In the genomic region with DNA sequence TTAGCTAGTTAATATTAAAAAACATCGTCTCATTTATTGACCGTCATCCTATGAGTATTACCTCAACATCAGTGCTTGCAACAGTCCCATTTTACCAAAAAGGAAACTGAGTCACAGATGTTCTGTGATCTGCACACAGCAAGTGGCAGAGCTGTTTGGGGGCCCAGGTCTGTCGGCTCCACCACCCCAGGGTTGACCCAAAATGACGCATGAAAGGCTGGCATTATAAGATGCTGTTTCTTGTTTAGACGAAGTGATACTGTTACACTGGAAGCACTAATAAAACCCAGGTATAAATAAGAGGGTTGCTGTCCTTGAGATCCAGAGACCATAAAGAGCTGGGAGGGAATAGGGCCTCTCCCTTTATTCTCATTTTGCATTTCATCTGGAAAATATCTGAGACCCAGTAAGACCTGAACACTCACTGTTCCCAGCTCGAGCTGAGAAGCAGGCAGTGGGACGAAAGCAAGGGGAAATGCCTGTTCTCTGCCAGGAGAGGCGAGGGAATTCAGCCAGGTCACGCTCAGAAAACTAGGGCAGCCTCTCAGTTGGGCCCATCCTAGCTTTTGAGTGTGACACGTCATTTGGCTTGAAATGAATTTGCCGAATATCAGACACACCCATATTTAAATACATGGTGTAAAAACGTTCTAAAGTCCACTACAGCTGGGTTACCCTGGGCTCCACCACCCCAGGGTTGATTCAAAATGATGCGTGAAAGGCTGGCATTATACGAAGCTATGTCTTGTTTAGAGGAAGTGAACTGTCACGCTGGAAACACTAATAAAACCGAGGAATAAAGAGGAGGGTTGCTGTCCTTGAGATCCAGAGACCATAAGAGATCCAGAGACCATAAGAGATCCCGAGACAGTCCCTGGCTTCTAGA, we compare ENCODE assay signal across 8 cellular contexts. TPM values are rescaled to one million over a fixed set of nuclear protein-coding genes. Genes with fewer than 3 reads are reported as not detected.
DNase-seq lines count a peak whose midpoint lies in the region; ATAC-seq, FAIRE-seq and TF ChIP-seq lines count a peak whose summit lies in the region.

No MANE protein-coding gene starts in this region.

- H3K79me2 ChIP-seq in ACC112 (ENCODE audit: control insufficient read depth, insufficient read depth, low read length, unreplicated experiment): no peaks in the 10 kb centered on the region
- no peaks in the 10 kb centered on the region for H3K79me2 ChIP-seq in GM23338 (replicated peaks; ENCODE audit: insufficient read depth)
- no peaks in the 10 kb centered on the region for H3K79me2 ChIP-seq in K562 (ENCODE audit: control insufficient read depth, insufficient read depth, low read length)

- TF ChIP-seq RAD21 in K562 (CRISPR knock-in tag; conservative IDR thresholded peaks at IDR 0.05 in 1 of 2, IDR thresholded peaks at IDR 0.05 in 1 of 2): no peak

- no peaks in the 10 kb centered on the region; the same call in 2 of the 3 replicates for H3K9me3 Mint-ChIP-seq in GM23338

- H3K9ac ChIP-seq in K562 (ENCODE audit: insufficient read depth in 1 of 2, low read depth in 2 of 2, low read length in 2 of 2): peak overlapping the region in 1 of 2 experiments; percentile 91; a peak in 1 of 4 replicates

- H3K36me3 Mint-ChIP-seq in GM23338 (ENCODE audit: low read depth): peaks cover 14% of the 10 kb centered on the region

- H3K27me3 ChIP-seq in ACC112 (ENCODE audit: insufficient read depth, low read length) (no peaks in the 10 kb centered on the region), GM23338 (ENCODE audit: insufficient read depth) (no peaks in the 10 kb centered on the region; the same call in 1 of the 2 replicates), K562 (ENCODE audit: control insufficient read depth in 2 of 2, insufficient read depth in 2 of 2, low read length in 2 of 2) (no peaks in the 10 kb centered on the region), transverse colon (no peaks in the 10 kb centered on the region)

- peak overlapping the region; percentile 97 for H3K4me3 Mint-ChIP-seq in GM23338

- TF ChIP-seq EP300 in K562 (IDR thresholded peaks at IDR 0.05; ENCODE audit: low read length) (no peak), transverse colon (IDR thresholded peaks at IDR 0.05; ENCODE audit: low read depth) (no peak)

- intact Hi-C loops in K562 (cut with micrococcal nuclease) (no loop called here), transverse colon (cut with DNase I; ENCODE audit: low total_unique reads) (no loop called here)

- no peak overlapping the region for H2AFZ ChIP-seq in ACC112 (ENCODE audit: low read length, unreplicated experiment)
- H2AFZ ChIP-seq in GM23338: no peak overlapping the region
- H2AFZ ChIP-seq in K562 (ENCODE audit: low read depth, low read length): no peak overlapping the region

- peaks cover 9% of the 10 kb centered on the region; the same call in 1 of the 2 replicates for H3F3A ChIP-seq in GM23338 (replicated peaks; ENCODE audit: low read depth)

- WGBS in K562 (ENCODE audit: insufficient coverage, low coverage, missing lambda C conversion rate): 74% methylated on average over 17 of the region's 17 CpGs
- WGBS in transverse colon (ENCODE audit: low coverage in 1 of 2), 2 donors: 36 to 50% methylated on average over 2 to 17 of the region's 17 CpGs

- H3K9me3 ChIP-seq in K562 (replicated peaks; ENCODE audit: control insufficient read depth, insufficient read depth, low read depth, low read length) (no peaks in the 10 kb centered on the region), transverse colon (no peaks in the 10 kb centered on the region)

- H3K9me1 ChIP-seq in K562 (ENCODE audit: control insufficient read depth, insufficient read depth, low read length): no peaks in the 10 kb centered on the region

- H3K4me3 ChIP-seq in ACC112 (ENCODE audit: low read depth, low read length): peak overlapping the region; percentile 78
- H3K4me3 ChIP-seq in GM23338: peak overlapping the region; percentile 94
- no peak overlapping the region for H3K4me3 ChIP-seq in K562
- peak overlapping the region in 3 of 4 donors; percentile 63 to 89 (median 69) for H3K4me3 ChIP-seq in transverse colon

- H3K27me3 Mint-ChIP-seq in GM23338 (ENCODE audit: insufficient read depth, low read depth, poor library complexity): peaks cover 24% of the 10 kb centered on the region

- H3K9me2 ChIP-seq in GM23338 (ENCODE audit: insufficient read depth): no peaks in the 10 kb centered on the region

- H3K27ac Mint-ChIP-seq in GM23338: no peak overlapping the region

- peak overlapping the region; percentile 28 for H3K27ac ChIP-seq in ACC112 (ENCODE audit: low read depth, low read length)
- H3K27ac ChIP-seq in GM23338 (ENCODE audit: low read depth): no peak overlapping the region
- H3K27ac ChIP-seq in K562 (ENCODE audit: extremely low read depth, low read depth, low read length): no peak overlapping the region
- H3K27ac ChIP-seq in transverse colon: peak overlapping the region; percentile 84 to 93 (median 87)

- peaks cover 3% of the 10 kb centered on the region; the same call in 1 of the 2 replicates for H3K36me3 ChIP-seq in ACC112 (ENCODE audit: insufficient read depth, low read length)
- peaks cover 10% of the 10 kb centered on the region for H3K36me3 ChIP-seq in GM23338 (ENCODE audit: insufficient read depth)
- H3K36me3 ChIP-seq in K562 (ENCODE audit: control insufficient read depth, insufficient read depth, low read length): peaks cover 8% of the 10 kb centered on the region
- H3K36me3 ChIP-seq in transverse colon: peaks cover 0 to 9% (median 2%) of the 10 kb centered on the region in 4 donors

- H3K4me1 Mint-ChIP-seq in GM23338: peaks cover 38% of the 10 kb centered on the region

- no TSS peak for BruUV-seq in K562 (replicated peaks; lab: Mats Ljungman, UMichigan)

- H3K4me1 ChIP-seq in ACC112 (ENCODE audit: control insufficient read depth, insufficient read depth, low read length, unreplicated experiment) (peaks cover 22% of the 10 kb centered on the region), GM23338 (ENCODE audit: insufficient read depth) (peaks cover 30% of the 10 kb centered on the region), K562 (replicated peaks in 1 of 2; ENCODE audit: control insufficient read depth in 2 of 2, insufficient read depth in 2 of 2, low read length in 2 of 2) (peaks cover 5 to 29% of the 10 kb centered on the region in 2 experiments; a peak in 4 of 5 replicates), transverse colon (peaks cover 14 to 37% (median 33%) of the 10 kb centered on the region in 4 donors)

- H3K4me2 ChIP-seq in GM23338 (peak overlapping the region; percentile 85), K562 (ENCODE audit: insufficient read depth, low read length) (peak overlapping the region; percentile 91; the same call in 1 of the 2 replicates)

- no peak for TF ChIP-seq POLR2A in K562 (conservative IDR thresholded peaks at IDR 0.05)
- TF ChIP-seq POLR2A in transverse colon (IDR thresholded peaks at IDR 0.05): peak; percentile 77

- POLR2A ChIA-PET in K562 (lab: Yijun Ruan, JAX): interaction anchor here (0.5 to 8.2 kb wide), 6 partner anchors 9 to 426 kb away, joined by 3 to 92 read pairs (median 4); a partner anchor contains a TSS

- peak; percentile 19 for DNase-seq in GM23338 (ENCODE audit: low spot score)
- no peak for DNase-seq in K562 (ENCODE audit: extremely low read depth in 1 of 4, low spot score in 3 of 4)
- DNase-seq in left lobe of liver (ENCODE audit: low spot score): peak; percentile 81
- peak; percentile 73 for DNase-seq in transverse colon
- DNase-seq in activated gamma-delta T cell (lab: John Stamatoyannopoulos, UW): no peak

- CTCF ChIA-PET in K562 (lab: Yijun Ruan, JAX; ENCODE audit: low intra/inter-chr PET ratio): no interaction called here

- H4K20me1 ChIP-seq in GM23338 (replicated peaks; ENCODE audit: insufficient read depth) (peaks cover 8% of the 10 kb centered on the region; the same call in 1 of the 2 replicates), K562 (replicated peaks; ENCODE audit: control insufficient read depth, insufficient read depth, low read length) (no peaks in the 10 kb centered on the region)

- in situ Hi-C loops in K562 (cut with MboI): no loop called here
- in situ Hi-C loops in transverse colon (cut with MboI; ENCODE audit: low pct_ligation_motif_present in 1 of 4, low pct_unique_long_range_greater_than_20kb in 1 of 4, low sequenced_read_pairs in 3 of 4): loop anchor here in 2 of 4 donors (10.0 kb wide), 1 partner anchor 72 kb away; a partner anchor contains a TSS

- TF ChIP-seq CTCF in GM23338 (conservative IDR thresholded peaks at IDR 0.05; ENCODE audit: low read depth in 2 of 2) (no peak), K562 (IDR thresholded peaks at IDR 0.05 in 2 of 3, conservative IDR thresholded peaks at IDR 0.05 in 1 of 3; ENCODE audit: insufficient read depth in 2 of 3, low read depth in 1 of 3, low read length in 3 of 3) (no peak), transverse colon (IDR thresholded peaks at IDR 0.05) (no peak)

- ATAC-seq in GM23338 (no peak), K562 (no peak), left lobe of liver (peak; percentile 82), GM18858 (IDR thresholded peaks at IDR 0.05; ENCODE audit: unreplicated experiment) (no peak), HG02970 (IDR thresholded peaks at IDR 0.05; ENCODE audit: low FRiP score, unreplicated experiment) (no peak)

- peak; percentile 74 for FAIRE-seq in K562 (lab: Jason Lieb, UNC)

RNA-seq across cellular contexts. Expression of a gene that starts 1.4 kb away (rescaled TPM):
- total RNA-seq in GM23338 (2014; rRNA removed; shearing (Covaris generic)): 77.8 TPM in 2 replicates
- 23.7 and 27.8 TPM in 2 replicates for polyA plus RNA-seq in GM23338 (2016; fragmentation: Nextera tagmentation; extraction: Ambion mirVana)
- 67.8 and 124 TPM in 2 replicates for total RNA-seq in K562 (2011; cell fraction: chromatin; rRNA removed; ENCODE audit: low replicate concordance)
- 63.3 and 63.4 TPM in 2 replicates for total RNA-seq in K562 (2011; cell fraction: nucleolus; rRNA removed)
- total RNA-seq in K562 (2011; cell fraction: nucleoplasm; rRNA removed): 56.3 and 70.8 TPM in 2 replicates
- 7.0 and 10.5 TPM in 2 replicates for total RNA-seq in K562 (2014; rRNA removed)
- 3.0 and 3.7 TPM in 2 replicates for total RNA-seq in K562 (2014; rRNA removed; fragmentation: Illumina TruSeq; extraction: Trizol)
- total RNA-seq in K562 (2015; rRNA removed; fragmentation: Illumina TruSeq; extraction: Trizol): 4.6 and 5.3 TPM in 2 replicates
- 11.0 and 12.3 TPM in 2 replicates for total RNA-seq in K562 (2021)
- 11.5 and 11.6 TPM in 2 replicates for polyA plus RNA-seq in K562 (2011; rRNA removed)
- 5.4 and 9.1 TPM in 2 replicates for polyA plus RNA-seq in K562 (2011; cell fraction: cytosol; rRNA removed)
- polyA plus RNA-seq in K562 (2011; cell fraction: nucleus; rRNA removed): 72.2 and 124 TPM in 2 replicates
- polyA plus RNA-seq in K562 (2012): 10.9 and 26.0 TPM in 2 replicates
- polyA plus RNA-seq in K562 (2014; fragmentation: Illumina TruSeq; extraction: Trizol): 8.4 and 9.0 TPM in 2 replicates
- polyA plus RNA-seq in K562 (2014; fragmentation: Nextera tagmentation; extraction: Ambion mirVana): under 1 TPM; 0.07 to 0.15 TPM
- polyA plus RNA-seq in K562 (2014; rRNA removed): 11.5 and 15.2 TPM in 2 replicates
- polyA minus RNA-seq in K562 (2011; rRNA and poly(A)+ RNA removed): 3.5 and 4.8 TPM in 2 replicates
- 3.5 and 5.0 TPM in 2 replicates for polyA minus RNA-seq in K562 (2011; cell fraction: cytosol; rRNA and poly(A)+ RNA removed)
- 12.9 and 14.9 TPM in 2 replicates for polyA minus RNA-seq in K562 (2011; cell fraction: nucleus; rRNA and poly(A)+ RNA removed)
- total RNA-seq in left lobe of liver: 2.4 TPM
- 100 to 1,000 TPM in 2 of 4 donors, 10 to 100 TPM in 2; 85.3 to 241 (median 121) TPM for total RNA-seq in transverse colon

RNA-seq across cellular contexts. Expression of a gene that starts 16.4 kb away (rescaled TPM):
- 10.9 and 12.6 TPM in 2 replicates for total RNA-seq in GM23338 (2014; rRNA removed; shearing (Covaris generic))
- 4.9 and 5.6 TPM in 2 replicates for polyA plus RNA-seq in GM23338 (2016; fragmentation: Nextera tagmentation; extraction: Ambion mirVana)
- 40.0 and 130 TPM in 2 replicates for total RNA-seq in K562 (2011; cell fraction: chromatin; rRNA removed; ENCODE audit: low replicate concordance)
- 68.9 and 90.7 TPM in 2 replicates for total RNA-seq in K562 (2011; cell fraction: nucleolus; rRNA removed)
- 59.2 and 61.0 TPM in 2 replicates for total RNA-seq in K562 (2011; cell fraction: nucleoplasm; rRNA removed)
- total RNA-seq in K562 (2014; rRNA removed): 20.8 and 23.9 TPM in 2 replicates
- 8.8 and 14.5 TPM in 2 replicates for total RNA-seq in K562 (2014; rRNA removed; fragmentation: Illumina TruSeq; extraction: Trizol)
- 16.8 and 18.1 TPM in 2 replicates for total RNA-seq in K562 (2015; rRNA removed; fragmentation: Illumina TruSeq; extraction: Trizol)
- total RNA-seq in K562 (2021): 20.4 TPM in 2 replicates
- 14.8 and 18.3 TPM in 2 replicates for polyA plus RNA-seq in K562 (2011; rRNA removed)
- 15.1 and 22.6 TPM in 2 replicates for polyA plus RNA-seq in K562 (2011; cell fraction: cytosol; rRNA removed)
- polyA plus RNA-seq in K562 (2011; cell fraction: nucleus; rRNA removed): 61.2 and 64.9 TPM in 2 replicates
- 14.3 and 17.2 TPM in 2 replicates for polyA plus RNA-seq in K562 (2012)
- polyA plus RNA-seq in K562 (2014; fragmentation: Illumina TruSeq; extraction: Trizol): 20.5 TPM in 2 replicates
- polyA plus RNA-seq in K562 (2014; fragmentation: Nextera tagmentation; extraction: Ambion mirVana): 1 to 10 TPM in 1 of 2 experiments, under 1 TPM in 1; 0.13 to 1.2 TPM
- 19.3 and 21.8 TPM in 2 replicates for polyA plus RNA-seq in K562 (2014; rRNA removed)
- polyA minus RNA-seq in K562 (2011; rRNA and poly(A)+ RNA removed): 25.8 and 28.5 TPM in 2 replicates
- polyA minus RNA-seq in K562 (2011; cell fraction: cytosol; rRNA and poly(A)+ RNA removed): 8.1 and 12.0 TPM in 2 replicates
- polyA minus RNA-seq in K562 (2011; cell fraction: nucleus; rRNA and poly(A)+ RNA removed): 43.4 and 53.0 TPM in 2 replicates
- 4.7 TPM for total RNA-seq in left lobe of liver
- 10 to 100 TPM in 3 of 4 donors, 1 to 10 TPM in 1; 9.4 to 34.5 (median 30.3) TPM for total RNA-seq in transverse colon

RNA-seq across cellular contexts. Expression of a gene that starts 16.5 kb away (rescaled TPM):
- total RNA-seq in GM23338 (2014; rRNA removed; shearing (Covaris generic)): 1.5 and 1.7 TPM in 2 replicates
- polyA plus RNA-seq in GM23338 (2016; fragmentation: Nextera tagmentation; extraction: Ambion mirVana) (0.54 and 1.7 TPM in 2 replicates), K562 (2011; rRNA removed) (0.36 and 1.1 TPM in 2 replicates), K562 (2014; fragmentation: Illumina TruSeq; extraction: Trizol) (0.35 and 0.49 TPM in 2 replicates), K562 (2014; fragmentation: Nextera tagmentation; extraction: Ambion mirVana) (under 1 TPM; 0.13 to 0.14 TPM), K562 (2014; rRNA removed) (0.03 and 1.5 TPM in 2 replicates)
- total RNA-seq in K562 (2011; cell fraction: chromatin; rRNA removed; ENCODE audit: low replicate concordance): 0.19 TPM in 1 of 2 replicates, not detected in the other
- not detected in 2 replicates for total RNA-seq in K562 (2011; cell fraction: nucleolus; rRNA removed)
- total RNA-seq in K562 (2011; cell fraction: nucleoplasm; rRNA removed): 0.15 TPM in 1 of 2 replicates, not detected in the other
- total RNA-seq in K562 (2014; rRNA removed) (0.33 TPM in 1 of 2 replicates, not detected in the other), K562 (2014; rRNA removed; fragmentation: Illumina TruSeq; extraction: Trizol) (0.64 and 0.98 TPM in 2 replicates), K562 (2015; rRNA removed; fragmentation: Illumina TruSeq; extraction: Trizol) (0.68 and 0.76 TPM in 2 replicates), K562 (2021) (0.47 and 0.87 TPM in 2 replicates), left lobe of liver (0.30 TPM), transverse colon (1 to 10 TPM in 2 of 4 donors, under 1 TPM in 1, not detected in 1; 0.64 to 4.0 (median 1.9) TPM)
- 0.09 and 0.29 TPM in 2 replicates for polyA plus RNA-seq in K562 (2011; cell fraction: cytosol; rRNA removed)
- 0.10 and 0.37 TPM in 2 replicates for polyA plus RNA-seq in K562 (2011; cell fraction: nucleus; rRNA removed)
- polyA plus RNA-seq in K562 (2012): 0.72 and 2.6 TPM in 2 replicates
- 0.42 and 1.3 TPM in 2 replicates for polyA minus RNA-seq in K562 (2011; rRNA and poly(A)+ RNA removed)
- polyA minus RNA-seq in K562 (2011; cell fraction: cytosol; rRNA and poly(A)+ RNA removed): not detected in 2 replicates
- polyA minus RNA-seq in K562 (2011; cell fraction: nucleus; rRNA and poly(A)+ RNA removed): 0.27 TPM in 1 of 2 replicates, not detected in the other

RNA-seq across cellular contexts. Expression of a gene that starts 26.1 kb away (rescaled TPM):
- total RNA-seq in GM23338 (2014; rRNA removed; shearing (Covaris generic)): 22.0 and 26.6 TPM in 2 replicates
- polyA plus RNA-seq in GM23338 (2016; fragmentation: Nextera tagmentation; extraction: Ambion mirVana) (7.2 and 7.9 TPM in 2 replicates), K562 (2011; rRNA removed) (3.8 and 4.3 TPM in 2 replicates), K562 (2014; fragmentation: Illumina TruSeq; extraction: Trizol) (8.2 and 10.1 TPM in 2 replicates), K562 (2014; fragmentation: Nextera tagmentation; extraction: Ambion mirVana) (1 to 10 TPM; 2.0 to 2.5 TPM), K562 (2014; rRNA removed) (5.3 TPM in 2 replicates)
- 7.0 and 15.8 TPM in 2 replicates for total RNA-seq in K562 (2011; cell fraction: chromatin; rRNA removed; ENCODE audit: low replicate concordance)
- total RNA-seq in K562 (2011; cell fraction: nucleolus; rRNA removed): 5.2 and 5.5 TPM in 2 replicates
- total RNA-seq in K562 (2011; cell fraction: nucleoplasm; rRNA removed): 7.4 and 8.9 TPM in 2 replicates
- total RNA-seq in K562 (2014; rRNA removed) (8.3 and 9.3 TPM in 2 replicates), K562 (2014; rRNA removed; fragmentation: Illumina TruSeq; extraction: Trizol) (13.4 and 13.7 TPM in 2 replicates), K562 (2015; rRNA removed; fragmentation: Illumina TruSeq; extraction: Trizol) (15.8 and 16.7 TPM in 2 replicates), K562 (2021) (8.5 TPM in 2 replicates), left lobe of liver (2.3 TPM), transverse colon (1 to 10 TPM; 3.0 to 7.8 (median 5.7) TPM)
- polyA plus RNA-seq in K562 (2011; cell fraction: cytosol; rRNA removed): 2.6 and 3.1 TPM in 2 replicates
- polyA plus RNA-seq in K562 (2011; cell fraction: nucleus; rRNA removed): 3.7 and 4.5 TPM in 2 replicates
- polyA plus RNA-seq in K562 (2012): 5.4 and 5.5 TPM in 2 replicates
- polyA minus RNA-seq in K562 (2011; rRNA and poly(A)+ RNA removed): 7.6 and 7.9 TPM in 2 replicates
- 4.4 and 5.5 TPM in 2 replicates for polyA minus RNA-seq in K562 (2011; cell fraction: cytosol; rRNA and poly(A)+ RNA removed)
- polyA minus RNA-seq in K562 (2011; cell fraction: nucleus; rRNA and poly(A)+ RNA removed): 4.2 and 7.4 TPM in 2 replicates

Comparison
In these comparisons a context has a peak if more than half of its experiments do, and no peak if none do; other contexts are left out.
1. H3K27ac ChIP-seq: peak in ACC112 (single experiment) and transverse colon (4 of 4); none in GM23338 (single experiment) and K562 (single experiment).
2. DNase-seq: peak in GM23338 (single experiment), left lobe of liver (single experiment) and transverse colon (single experiment); none in K562 (0 of 4) and activated gamma-delta T cell (single experiment).